Comparison of ENCODE assay signal across 12 cellular contexts in genomic region chr5:133744909-133745308, GRCh38.
A peak's percentile ranks its signal among the peaks of the same experiment; 100 is the strongest.
DNase-seq lines count a peak whose midpoint lies in the region; TF ChIP-seq lines count a peak whose summit lies in the region.
"Had no signal": no experiment of that assay in that cellular context is flagged by ENCODE, and none has a peak within 500 bp of the region (broad histone marks: within the 10 kb centered on the region; RNA-seq: fewer than 3 reads in every experiment).

No MANE protein-coding gene starts in this region.

- H4K20me1 ChIP-seq in BLaER1 treated with 17β-estradiol and CSF1 and Interleukin-3, amounts not matched to agents 10 nM and 100 nM: no peaks in the 10 kb centered on the region
- H4K20me1 ChIP-seq in smooth muscle cell (ENCODE audit: low read depth) (no peaks in the 10 kb centered on the region), hepatocyte (ENCODE audit: insufficient read depth, poor library complexity, severe bottlenecking) (no peaks in the 10 kb centered on the region), osteoblast (ENCODE audit: insufficient read depth, low read length) (no peaks in the 10 kb centered on the region)

- no peak overlapping the region for H3K4me3 ChIP-seq in BLaER1 treated with 17β-estradiol and CSF1 and Interleukin-3, amounts not matched to agents 10 nM and 100 nM
- H3K4me3 ChIP-seq in smooth muscle cell (no peak overlapping the region), hepatocyte (no peak overlapping the region), osteoblast (ENCODE audit: insufficient read depth, low read length) (no peak overlapping the region)

- peaks cover 32 to 51% (median 46%) of the 10 kb centered on the region in 10 experiments for H3K4me1 ChIP-seq in BLaER1 treated with 17β-estradiol and CSF1 and Interleukin-3, amounts not matched to agents 10 nM and 100 nM
- H3K4me1 ChIP-seq in smooth muscle cell (ENCODE audit: low read depth) (no peaks in the 10 kb centered on the region), hepatocyte (ENCODE audit: insufficient read depth) (no peaks in the 10 kb centered on the region), osteoblast (ENCODE audit: insufficient read depth, low read length) (no peaks in the 10 kb centered on the region)

- no peaks in the 10 kb centered on the region for H3K36me3 ChIP-seq in BLaER1 treated with 17β-estradiol and CSF1 and Interleukin-3, amounts not matched to agents 10 nM and 100 nM
- H3K36me3 ChIP-seq in smooth muscle cell (ENCODE audit: low read depth) (no peaks in the 10 kb centered on the region), hepatocyte (replicated peaks; ENCODE audit: insufficient read depth, low read depth) (no peaks in the 10 kb centered on the region), osteoblast (ENCODE audit: insufficient read depth, low read length) (no peaks in the 10 kb centered on the region)

- TF ChIP-seq CTCF in smooth muscle cell (IDR thresholded peaks at IDR 0.05; ENCODE audit: borderline replicate concordance, insufficient read depth, poor library complexity, severe bottlenecking) (no peak), hepatocyte (IDR thresholded peaks at IDR 0.05; ENCODE audit: poor library complexity) (no peak), osteoblast (IDR thresholded peaks at IDR 0.05; ENCODE audit: extremely low read depth, low read depth, low read length) (no peak)

- peak overlapping the region in 2 of 11 experiments; percentile 22 to 35; a peak in 1 of 22 replicates for H3K27ac ChIP-seq in BLaER1 treated with 17β-estradiol and CSF1 and Interleukin-3, amounts not matched to agents 10 nM and 100 nM
- H3K27ac ChIP-seq in smooth muscle cell (ENCODE audit: low read depth) (no peak overlapping the region), hepatocyte (no peak overlapping the region), osteoblast (ENCODE audit: low read depth, low read length) (no peak overlapping the region)

- H3K9me2 ChIP-seq in hepatocyte (replicated peaks; ENCODE audit: insufficient read depth): no peaks in the 10 kb centered on the region

- H3K27me3 ChIP-seq in BLaER1 treated with 17β-estradiol and CSF1 and Interleukin-3, amounts not matched to agents 10 nM and 100 nM: no peaks in the 10 kb centered on the region
- H3K27me3 ChIP-seq in smooth muscle cell (ENCODE audit: low read depth) (peaks cover 39% of the 10 kb centered on the region), hepatocyte (no peaks in the 10 kb centered on the region), osteoblast (ENCODE audit: insufficient read depth, low read length) (no peaks in the 10 kb centered on the region)

- H3K9me3 ChIP-seq in BLaER1 treated with 17β-estradiol and CSF1 and Interleukin-3, amounts not matched to agents 10 nM and 100 nM (replicated peaks in 1 of 11): peaks cover 0 to 7% (median 6%) of the 10 kb centered on the region in 11 experiments; a peak in 12 of 22 replicates
- no peaks in the 10 kb centered on the region for H3K9me3 ChIP-seq in smooth muscle cell (replicated peaks; ENCODE audit: low read depth)
- H3K9me3 ChIP-seq in hepatocyte (ENCODE audit: low read depth): no peaks in the 10 kb centered on the region
- H3K9me3 ChIP-seq in osteoblast (ENCODE audit: low read depth, low read length): no peaks in the 10 kb centered on the region
- H3K9me3 ChIP-seq: Caco-2 had no signal

- DNase-seq in RPMI7951 (ENCODE audit: low read depth) (peak; percentile 47), islet precursor cell (peak; percentile 49), smooth muscle cell (lab: John Stamatoyannopoulos, UW; ENCODE audit: unreplicated experiment) (no peak), NCI-H2081 (lab: John Stamatoyannopoulos, UW) (no peak), hepatocyte (ENCODE audit: low spot score) (no peak), osteoblast (ENCODE audit: insufficient read length, low spot score, missing footprints) (no peak)
- DNase-seq: Caco-2; CD8-positive, alpha-beta T cell; DND-41; HCEC 1CT; HFFc6 had no signal

- no peaks in the 10 kb centered on the region for H3F3A ChIP-seq in smooth muscle cell (ENCODE audit: low read depth)

- H3K79me2 ChIP-seq in smooth muscle cell (ENCODE audit: low read depth): no peaks in the 10 kb centered on the region
- H3K79me2 ChIP-seq in hepatocyte: no peaks in the 10 kb centered on the region
- H3K79me2 ChIP-seq in osteoblast (ENCODE audit: insufficient read depth, low read length): no peaks in the 10 kb centered on the region

- 71% methylated on average over 3 of the region's 3 CpGs for WGBS in smooth muscle cell (ENCODE audit: low lambda C conversion rate)
- 73% methylated on average over 3 of the region's 3 CpGs for WGBS in hepatocyte (ENCODE audit: low lambda C conversion rate, missing lambda C conversion rate)

- H3K4me2 ChIP-seq in BLaER1 treated with 17β-estradiol and CSF1 and Interleukin-3, amounts not matched to agents 10 nM and 100 nM: peak overlapping the region; percentile 60 to 89 (median 77)
- H3K4me2 ChIP-seq in smooth muscle cell (peak overlapping the region; percentile 21), hepatocyte (no peak overlapping the region), osteoblast (ENCODE audit: insufficient read depth, low read length) (no peak overlapping the region)

- no peak overlapping the region for H3K9ac ChIP-seq in BLaER1 treated with 17β-estradiol and CSF1 and Interleukin-3, amounts not matched to agents 10 nM and 100 nM
- H3K9ac ChIP-seq in smooth muscle cell (ENCODE audit: low read depth): no peak overlapping the region

- H2AFZ ChIP-seq in smooth muscle cell (ENCODE audit: low read depth): no peak overlapping the region
- no peak overlapping the region for H2AFZ ChIP-seq in hepatocyte
- H2AFZ ChIP-seq in osteoblast (ENCODE audit: low read length): no peak overlapping the region

Comparison
In these comparisons a context has a peak if more than half of its experiments do, and no peak if none do; other contexts are left out.
1. H3K4me2 ChIP-seq: peak in BLaER1 treated with 17β-estradiol and CSF1 and Interleukin-3, amounts not matched to agents 10 nM and 100 nM (11 of 11) and smooth muscle cell (single experiment); none in hepatocyte (single experiment) and osteoblast (single experiment).
2. DNase-seq: peak in RPMI7951 (single experiment) and islet precursor cell (single experiment); none in smooth muscle cell (single experiment), NCI-H2081 (0 of 2), hepatocyte (single experiment) and osteoblast (single experiment).